9 cellular contexts compared by ENCODE assay signal in genomic region chr3:67000006-67000405, GRCh38. TPM values are rescaled to one million over a fixed set of nuclear protein-coding genes. Genes with fewer than 3 reads are reported as not detected.
DNase-seq lines count a peak whose midpoint lies in the region; ATAC-seq and TF ChIP-seq lines count a peak whose summit lies in the region.
"Had no signal": no experiment of that assay in that cellular context is flagged by ENCODE, and none has a peak within 500 bp of the region (broad histone marks: within the 10 kb centered on the region; RNA-seq: fewer than 3 reads in every experiment).

No MANE protein-coding gene starts in this region.

- no peaks in the 10 kb centered on the region for H3K9me3 ChIP-seq in OCI-LY3 (ENCODE audit: insufficient read depth, low read length)
- H3K9me3 ChIP-seq: A549 had no signal

- peaks cover 28% of the 10 kb centered on the region for H3K36me3 ChIP-seq in OCI-LY3 (replicated peaks; ENCODE audit: low read depth, low read length)

- H3K36me3 Mint-ChIP-seq in activated CD4-positive, alpha-beta T cell treated with anti-CD3 and anti-CD28 coated beads for 36 hours (ENCODE audit: low read depth): peaks cover 28% of the 10 kb centered on the region
- H3K36me3 Mint-ChIP-seq in natural killer cell: peaks cover 14% of the 10 kb centered on the region

- peak overlapping the region; percentile 86 for H3K27ac ChIP-seq in OCI-LY3 (ENCODE audit: low read length)
- H3K27ac ChIP-seq: A549 had no signal

- H3K4me2 ChIP-seq in OCI-LY3 (ENCODE audit: low read length): peak overlapping the region; percentile 94

- H3K4me1 Mint-ChIP-seq in activated CD4-positive, alpha-beta T cell treated with anti-CD3 and anti-CD28 coated beads for 36 hours: peaks cover 41% of the 10 kb centered on the region
- H3K4me1 Mint-ChIP-seq in natural killer cell: peaks cover 17 to 26% of the 10 kb centered on the region in 2 donors

- peak overlapping the region; percentile 17 for H3K4me3 Mint-ChIP-seq in activated CD4-positive, alpha-beta T cell treated with anti-CD3 and anti-CD28 coated beads for 36 hours
- no peak overlapping the region for H3K4me3 Mint-ChIP-seq in natural killer cell

- CTCF ChIA-PET in activated CD4-positive, alpha-beta T cell treated with anti-CD3 and anti-CD28 coated beads for 36 hours (lab: Charles Lee): no interaction called here

- peaks cover 65% of the 10 kb centered on the region for H3K4me1 ChIP-seq in OCI-LY3 (ENCODE audit: low read length)

- peaks cover 5% of the 10 kb centered on the region for H3K27me3 Mint-ChIP-seq in activated CD4-positive, alpha-beta T cell treated with anti-CD3 and anti-CD28 coated beads for 36 hours
- peaks cover under 1 to 3% of the 10 kb centered on the region in 2 donors for H3K27me3 Mint-ChIP-seq in natural killer cell (ENCODE audit: low read depth in 2 of 2)

- intact Hi-C loops in activated CD4-positive, alpha-beta T cell treated with anti-CD3 and anti-CD28 coated beads for 36 hours (cut with DNase I, micrococcal nuclease): loop anchor here in 1 of 2 experiments (1.0 kb wide), 1 partner anchor 528 kb away; no protein-coding TSS in a partner anchor
- intact Hi-C loops in natural killer cell (cut with micrococcal nuclease): no loop called here

- no peak for DNase-seq in activated CD4-positive, alpha-beta T cell treated with anti-CD3 and anti-CD28 coated beads for 36 hours
- DNase-seq in activated CD4-positive, alpha-beta T cell treated with anti-CD3 and anti-CD28 coated beads, Interleukin-2, amount 50 U/mL, for 1 hour: no peak
- peak; percentile 18 for DNase-seq in myocyte (ENCODE audit: low read depth)
- DNase-seq in amygdala (lab: John Stamatoyannopoulos, UW): no peak
- no peak for DNase-seq in natural killer cell
- DNase-seq in activated CD4-positive, alpha-beta T cell treated with anti-CD3 and anti-CD28 coated beads, Interleukin-2, amount 50 U/mL, for 4 hours: no peak

- H3K4me3 ChIP-seq in OCI-LY3 (ENCODE audit: low read length): peak overlapping the region; percentile 77
- H3K4me3 ChIP-seq: A549 had no signal

- peak overlapping the region; percentile 69 for H3K27ac Mint-ChIP-seq in activated CD4-positive, alpha-beta T cell treated with anti-CD3 and anti-CD28 coated beads for 36 hours
- H3K27ac Mint-ChIP-seq in natural killer cell: no peak overlapping the region

- POLR2A ChIA-PET in activated CD4-positive, alpha-beta T cell treated with anti-CD3 and anti-CD28 coated beads for 36 hours (lab: Charles Lee): no interaction called here

- H4K20me1 ChIP-seq in OCI-LY3 (ENCODE audit: insufficient read depth, low read length): peaks cover 20% of the 10 kb centered on the region

- H3K9ac ChIP-seq in OCI-LY3 (ENCODE audit: low read length): peak overlapping the region; percentile 75

- peaks cover 66% of the 10 kb centered on the region for H3K79me2 ChIP-seq in OCI-LY3 (ENCODE audit: low read length)

- no peak overlapping the region for H2AFZ ChIP-seq in OCI-LY3 (ENCODE audit: low read depth, low read length)

- no peaks in the 10 kb centered on the region for H3K27me3 ChIP-seq in OCI-LY3 (ENCODE audit: low read depth, low read length)

- TF ChIP-seq CTCF in OCI-LY3 (IDR thresholded peaks at IDR 0.05; ENCODE audit: low read depth, low read length) (no peak), natural killer cell (IDR thresholded peaks at IDR 0.05) (no peak)

- peak; percentile 8 for ATAC-seq in activated CD4-positive, alpha-beta T cell treated with anti-CD3 and anti-CD28 coated beads for 36 hours
- ATAC-seq in HG02870 (IDR thresholded peaks at IDR 0.05; ENCODE audit: unreplicated experiment): peak; percentile 52
- ATAC-seq in natural killer cell: no peak
- ATAC-seq: A549 had no signal

- no peaks in the 10 kb centered on the region for H3K9me3 Mint-ChIP-seq in activated CD4-positive, alpha-beta T cell treated with anti-CD3 and anti-CD28 coated beads for 36 hours (ENCODE audit: low read depth)
- no peaks in the 10 kb centered on the region for H3K9me3 Mint-ChIP-seq in natural killer cell

RNA-seq across cellular contexts. Expression of gene KBTBD8, which starts 1.9 kb away (rescaled TPM):
- 1 to 10 TPM; 8.3 to 9.2 TPM for total RNA-seq in activated CD4-positive, alpha-beta T cell treated with anti-CD3 and anti-CD28 coated beads for 36 hours
- total RNA-seq in myocyte: 4.3 and 6.8 TPM in 2 replicates
- 0.40 TPM for polyA plus RNA-seq in myocyte (2012)
- total RNA-seq in natural killer cell: 10 to 100 TPM in 2 of 3 donors, 1 to 10 TPM in 1; 8.6 to 11.8 (median 10.8) TPM

Comparison
In these comparisons a context has a peak if more than half of its experiments do, and no peak if none do; other contexts are left out.
1. ATAC-seq: peak in activated CD4-positive, alpha-beta T cell treated with anti-CD3 and anti-CD28 coated beads for 36 hours (single experiment) and HG02870 (single experiment); none in natural killer cell (0 of 3).